ENCODE assay signal across 15 cellular contexts in genomic region chr7:156610130-156610529, GRCh38. TPM values are rescaled to one million over a fixed set of nuclear protein-coding genes. Genes with fewer than 3 reads are reported as not detected.
DNase-seq lines count a peak whose midpoint lies in the region; ATAC-seq and TF ChIP-seq lines count a peak whose summit lies in the region.
"Had no signal": no experiment of that assay in that cellular context is flagged by ENCODE, and none has a peak within 500 bp of the region (broad histone marks: within the 10 kb centered on the region; RNA-seq: fewer than 3 reads in every experiment).

No MANE protein-coding gene starts in this region.

- H3K79me2 ChIP-seq in hepatocyte, result no peaks in the 10 kb centered on the region

- 78% methylated on average over 11 of the region's 11 CpGs for WGBS in hepatocyte (ENCODE audit: low lambda C conversion rate, missing lambda C conversion rate)
- WGBS in thyroid gland, 2 donors, result 48 to 60% methylated on average over 11 of the region's 11 CpGs

- no peak for TF ChIP-seq CTCF in hepatocyte (IDR thresholded peaks at IDR 0.05; ENCODE audit: poor library complexity)
- TF ChIP-seq CTCF in lower lobe of right lung (IDR thresholded peaks at IDR 0.05), result no peak
- TF ChIP-seq CTCF in thyroid gland (IDR thresholded peaks at IDR 0.05), result no peak

- no peak for TF ChIP-seq POLR2A in thyroid gland (IDR thresholded peaks at IDR 0.05)

- intact Hi-C loops in lower lobe of right lung (cut with DNase I), result no loop called here
- intact Hi-C loops in thyroid gland (cut with DNase I), result no loop called here

- H3K4me2 ChIP-seq in hepatocyte, result no peak overlapping the region
- H3K4me2 ChIP-seq: BLaER1 treated with 17β-estradiol and CSF1 and Interleukin-3, amounts not matched to agents 10 nM and 100 nM had no signal

- H3K27ac ChIP-seq in hepatocyte (peak overlapping the region; percentile 89), lower lobe of right lung (peak overlapping the region; percentile 2), thyroid gland (peak overlapping the region in 2 of 3 donors; percentile 55 to 56)
- H3K27ac ChIP-seq: BLaER1 treated with 17β-estradiol and CSF1 and Interleukin-3, amounts not matched to agents 10 nM and 100 nM; GM23248 had no signal

- H3K4me3 Mint-ChIP-seq in T-helper 17 cell, result no peak overlapping the region
- H3K4me3 Mint-ChIP-seq: B cell; CD8-positive, alpha-beta T cell had no signal

- H3K36me3 Mint-ChIP-seq in T-helper 17 cell (ENCODE audit: low read depth), result no peaks in the 10 kb centered on the region
- H3K36me3 Mint-ChIP-seq: CD8-positive, alpha-beta T cell had no signal

- H3K4me3 ChIP-seq in hepatocyte (no peak overlapping the region), lower lobe of right lung (no peak overlapping the region), thyroid gland (replicated peaks in 1 of 3) (no peak overlapping the region)
- H3K4me3 ChIP-seq: BLaER1 treated with 17β-estradiol and CSF1 and Interleukin-3, amounts not matched to agents 10 nM and 100 nM; GM23248; HAP-1 had no signal

- H3K9me2 ChIP-seq in hepatocyte (replicated peaks; ENCODE audit: insufficient read depth), result no peaks in the 10 kb centered on the region

- H3K27ac Mint-ChIP-seq in T-helper 17 cell, result peak overlapping the region; percentile 90
- H3K27ac Mint-ChIP-seq: B cell; CD8-positive, alpha-beta T cell had no signal

- H2AFZ ChIP-seq in hepatocyte, result no peak overlapping the region
- H2AFZ ChIP-seq: GM23248 had no signal

- no peaks in the 10 kb centered on the region for H3K27me3 ChIP-seq in hepatocyte
- H3K27me3 ChIP-seq in lower lobe of right lung (ENCODE audit: low read depth), result no peaks in the 10 kb centered on the region
- no peaks in the 10 kb centered on the region for H3K27me3 ChIP-seq in thyroid gland
- H3K27me3 ChIP-seq: BLaER1 treated with 17β-estradiol and CSF1 and Interleukin-3, amounts not matched to agents 10 nM and 100 nM had no signal

- H3K27me3 Mint-ChIP-seq in T-helper 17 cell, result peaks cover 9% of the 10 kb centered on the region

- H3K36me3 ChIP-seq in hepatocyte (replicated peaks; ENCODE audit: insufficient read depth, low read depth), result no peaks in the 10 kb centered on the region
- no peaks in the 10 kb centered on the region for H3K36me3 ChIP-seq in lower lobe of right lung
- H3K36me3 ChIP-seq in thyroid gland, result no peaks in the 10 kb centered on the region
- H3K36me3 ChIP-seq: BLaER1 treated with 17β-estradiol and CSF1 and Interleukin-3, amounts not matched to agents 10 nM and 100 nM; HAP-1 had no signal

- no peaks in the 10 kb centered on the region for H3K9me3 ChIP-seq in T-helper 17 cell (ENCODE audit: control insufficient read depth, low read length, poor library complexity, severe bottlenecking)
- no peaks in the 10 kb centered on the region for H3K9me3 ChIP-seq in hepatocyte (ENCODE audit: low read depth)
- H3K9me3 ChIP-seq in lower lobe of right lung, result no peaks in the 10 kb centered on the region
- H3K9me3 ChIP-seq in thyroid gland, result no peaks in the 10 kb centered on the region
- H3K9me3 ChIP-seq: HAP-1 had no signal

- peaks cover 27% of the 10 kb centered on the region for H3K4me1 ChIP-seq in hepatocyte (ENCODE audit: insufficient read depth)
- H3K4me1 ChIP-seq in lower lobe of right lung, result peaks cover 22% of the 10 kb centered on the region
- peaks cover 14 to 20% of the 10 kb centered on the region in 2 donors for H3K4me1 ChIP-seq in thyroid gland
- H3K4me1 ChIP-seq: HAP-1 had no signal

- H4K20me1 ChIP-seq in hepatocyte (ENCODE audit: insufficient read depth, poor library complexity, severe bottlenecking), result no peaks in the 10 kb centered on the region
- H4K20me1 ChIP-seq: BLaER1 treated with 17β-estradiol and CSF1 and Interleukin-3, amounts not matched to agents 10 nM and 100 nM had no signal

- no peak for ATAC-seq in T-helper 17 cell
- no peak for ATAC-seq in lower lobe of right lung
- ATAC-seq: CD8-positive, alpha-beta T cell had no signal

- peaks cover 28% of the 10 kb centered on the region for H3K4me1 Mint-ChIP-seq in T-helper 17 cell

- no peak for DNase-seq in T-helper 17 cell
- no peak for DNase-seq in hepatocyte (ENCODE audit: low spot score)
- no peak for DNase-seq in lower lobe of right lung
- DNase-seq in thyroid gland, result peak; percentile 30 to 31
- no peak for DNase-seq in NCI-H2107 treated with DMSO at 0.1 percent for 48 hours (lab: John Stamatoyannopoulos, UW; ENCODE audit: unreplicated experiment)
- DNase-seq in COLO668 (lab: John Stamatoyannopoulos, UW; ENCODE audit: unreplicated experiment), result no peak
- DNase-seq in cerebellum (ENCODE audit: low spot score), result no peak
- DNase-seq in NCI-H510A treated with DMSO at 0.1 percent for 48 hours (lab: John Stamatoyannopoulos, UW), result no peak
- DNase-seq: CD8-positive, alpha-beta T cell; COR-L47; GM23248 had no signal

RNA-seq across cellular contexts. Expression of gene RNF32, which starts 30.4 kb away (rescaled TPM):
- total RNA-seq in T-helper 17 cell (1 to 10 TPM; 1.7 to 1.8 TPM), hepatocyte (1.4 and 2.3 TPM in 2 replicates), lower lobe of right lung (3.0 TPM), thyroid gland (1 to 10 TPM; 1.1 to 3.1 (median 1.4) TPM), cerebellum (1.4 TPM)
- 2.9 and 6.7 TPM in 2 replicates for polyA plus RNA-seq in hepatocyte
- total RNA-seq: A172 had no signal

Comparison
In these comparisons a context has a peak if more than half of its experiments do, and no peak if none do; other contexts are left out.
1. DNase-seq: peak in thyroid gland (2 of 2); none in T-helper 17 cell (0 of 3), hepatocyte (single experiment), lower lobe of right lung (single experiment), NCI-H2107 treated with DMSO at 0.1 percent for 48 hours (single experiment), COLO668 (single experiment), cerebellum (single experiment) and NCI-H510A treated with DMSO at 0.1 percent for 48 hours (single experiment).
2. H3K27ac ChIP-seq: peak in every context shown above with its lines; median percentile 89 in hepatocyte; 56 in thyroid gland; 2 in lower lobe of right lung.